ENCODE assay signal across 20 cellular contexts in the genomic region with DNA sequence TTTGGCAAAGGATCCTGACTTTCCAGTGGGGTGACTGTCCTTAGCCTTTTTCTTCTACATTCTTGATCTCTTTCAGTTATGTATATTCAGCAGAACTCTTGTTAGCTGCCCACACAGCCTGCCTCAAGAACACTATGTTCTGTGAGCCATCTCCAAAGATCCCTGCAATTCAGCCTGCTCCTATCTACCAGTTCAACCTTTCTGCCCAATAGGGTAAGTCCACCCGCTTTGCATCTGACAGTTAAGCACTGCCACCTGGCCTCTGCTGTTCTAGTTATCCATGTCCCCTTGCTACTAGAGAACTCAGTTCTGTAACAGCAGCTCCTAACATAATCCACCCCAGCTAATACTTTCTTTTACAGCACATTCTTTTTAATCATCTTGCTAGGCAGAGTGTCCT. TPM values are rescaled to one million over a fixed set of nuclear protein-coding genes. Genes with fewer than 3 reads are reported as not detected.
A peak's percentile ranks its signal among the peaks of the same experiment; 100 is the strongest.
DNase-seq lines count a peak whose midpoint lies in the region; ATAC-seq and TF ChIP-seq lines count a peak whose summit lies in the region.
"Had no signal": no experiment of that assay in that cellular context is flagged by ENCODE, and none has a peak within 500 bp of the region (broad histone marks: within the 10 kb centered on the region; RNA-seq: fewer than 3 reads in every experiment).

No MANE protein-coding gene starts in this region.

- dilution Hi-C loops in mammary epithelial cell (cut with HindIII; ENCODE audit: low sequenced_read_pairs) = no loop called here

- in situ Hi-C loops in mammary epithelial cell (cut with MboI; ENCODE audit: low sequenced_read_pairs in 2 of 2) = loop anchor here (5.0 kb wide), 1 partner anchor 199 kb away; no protein-coding TSS in a partner anchor

- BruUV-seq in OCI-LY7 (replicated peaks; lab: Mats Ljungman, UMichigan) (no TSS peak), mammary epithelial cell (replicated peaks; lab: Mats Ljungman, UMichigan) (no TSS peak)

- H3K9me3 ChIP-seq in OCI-LY7 (ENCODE audit: low read length) (no peaks in the 10 kb centered on the region), mammary epithelial cell (replicated peaks; ENCODE audit: insufficient read depth, low read length) (no peaks in the 10 kb centered on the region), thyroid gland (no peaks in the 10 kb centered on the region)
- H3K9me3 ChIP-seq: ovary had no signal

- CTCF ChIA-PET in OCI-LY7 (lab: Charles Lee; ENCODE audit: unreplicated experiment) (interaction anchor here (0.6 to 2.3 kb wide), 2 partner anchors 201 to 202 kb away, joined by 3 to 10 read pairs; no protein-coding TSS in a partner anchor), mammary epithelial cell (lab: Charles Lee; ENCODE audit: low non-redundant PET) (interaction anchor here (0.6 to 1.0 kb wide), 2 partner anchors 202 to 207 kb away, joined by 3 read pairs; no protein-coding TSS in a partner anchor)

- H3K27ac ChIP-seq in OCI-LY7 (ENCODE audit: low read depth, low read length, poor library complexity, severe bottlenecking) = peak overlapping the region; percentile 45
- H3K27ac ChIP-seq in mammary epithelial cell (ENCODE audit: insufficient read depth, low read depth, low read length) = no peak overlapping the region
- H3K27ac ChIP-seq in thyroid gland = no peak overlapping the region
- H3K27ac ChIP-seq: ovary had no signal

- DNase-seq in OCI-LY7 (ENCODE audit: low spot score) = peak; percentile 62
- DNase-seq in mammary epithelial cell = no peak
- DNase-seq in memory B cell (ENCODE audit: low spot score in 2 of 2) = no peak
- DNase-seq in thyroid gland = peak; percentile 23 to 25
- no peak for DNase-seq in iPS-NIHi7 (ENCODE audit: extremely low spot score)
- DNase-seq in cortex of kidney (lab: John Stamatoyannopoulos, UW) = no peak
- no peak for DNase-seq in ecto neural progenitor cell (ENCODE audit: low spot score)
- DNase-seq: activated CD4-positive, alpha-beta T cell treated with anti-CD3 and anti-CD28 coated beads for 48 hours; activated T-cell treated with anti-CD3 and anti-CD28 coated beads, Interleukin-2, amount 50 U/mL, for 48 hours; CD4-positive, CD25-positive, alpha-beta regulatory T cell; NCI-H187 treated with DMSO at 0.1 percent for 48 hours; NCI-H510A treated with DMSO at 0.1 percent for 48 hours; RPMI8226; stimulated activated CD4-positive, alpha-beta T cell treated with anti-CD3 and anti-CD28 coated beads, Interleukin-15, amount 100 ng/mL, for 24 hours had no signal

- H3K4me2 ChIP-seq in OCI-LY7 (ENCODE audit: low read length) (peak overlapping the region; percentile 87), mammary epithelial cell (ENCODE audit: insufficient read depth, low read depth, low read length) (peak overlapping the region; percentile 40)

- no peaks in the 10 kb centered on the region for H3K27me3 Mint-ChIP-seq in memory B cell

- peaks cover 2% of the 10 kb centered on the region for H3K9me3 Mint-ChIP-seq in memory B cell
- H3K9me3 Mint-ChIP-seq: CD4-positive, CD25-positive, alpha-beta regulatory T cell; dendritic cell treated with granulocyte-macrophage colony-stimulating factor and Interleukin-4, amounts not matched to agents 40 ng/mL and 50 ng/mL, for 4 days had no signal

- peaks cover 2% of the 10 kb centered on the region for H3K36me3 Mint-ChIP-seq in memory B cell
- H3K36me3 Mint-ChIP-seq: CD4-positive, CD25-positive, alpha-beta regulatory T cell had no signal

- H3K79me2 ChIP-seq in OCI-LY7 (ENCODE audit: insufficient read depth, low read depth, low read length) (no peaks in the 10 kb centered on the region), mammary epithelial cell (ENCODE audit: insufficient read depth, low read length) (no peaks in the 10 kb centered on the region)

- no peak overlapping the region for H3K9ac ChIP-seq in mammary epithelial cell (ENCODE audit: insufficient read depth, low read length)

- ATAC-seq in memory B cell (ENCODE audit: low read depth) = no peak

- POLR2A ChIA-PET in OCI-LY7 (lab: Charles Lee) = interaction anchor here (0.9 to 4.4 kb wide), 4 partner anchors 62 to 202 kb away, joined by 3 to 24 read pairs (median 4); no protein-coding TSS in a partner anchor

- peak overlapping the region; percentile 4 for H3K27ac Mint-ChIP-seq in memory B cell
- H3K27ac Mint-ChIP-seq: CD4-positive, CD25-positive, alpha-beta regulatory T cell; dendritic cell treated with granulocyte-macrophage colony-stimulating factor and Interleukin-4, amounts not matched to agents 40 ng/mL and 50 ng/mL, for 4 days had no signal

- TF ChIP-seq POLR2A in thyroid gland (IDR thresholded peaks at IDR 0.05) = no peak

- peaks cover 76% of the 10 kb centered on the region for H3K4me1 ChIP-seq in OCI-LY7 (ENCODE audit: insufficient read depth, low read length, poor library complexity, severe bottlenecking)
- H3K4me1 ChIP-seq in mammary epithelial cell (ENCODE audit: insufficient read depth, low read length) = peaks cover 10% of the 10 kb centered on the region
- H3K4me1 ChIP-seq in thyroid gland = peaks cover 10 to 39% of the 10 kb centered on the region in 2 donors

- no peaks in the 10 kb centered on the region for H3K9me2 ChIP-seq in OCI-LY7 (ENCODE audit: insufficient read depth, low read length)

- peaks cover 65% of the 10 kb centered on the region for H3K4me1 Mint-ChIP-seq in memory B cell
- H3K4me1 Mint-ChIP-seq: CD4-positive, CD25-positive, alpha-beta regulatory T cell had no signal

- H3K36me3 ChIP-seq in OCI-LY7 (ENCODE audit: insufficient read depth, low read length) = no peaks in the 10 kb centered on the region
- no peaks in the 10 kb centered on the region for H3K36me3 ChIP-seq in mammary epithelial cell (ENCODE audit: insufficient read depth, low read length)
- no peaks in the 10 kb centered on the region for H3K36me3 ChIP-seq in thyroid gland
- H3K36me3 ChIP-seq: ovary had no signal

- TF ChIP-seq CTCF in OCI-LY7 (conservative IDR thresholded peaks at IDR 0.05; ENCODE audit: low read length) = no peak
- TF ChIP-seq CTCF in mammary epithelial cell (conservative IDR thresholded peaks at IDR 0.05 in 1 of 2, IDR thresholded peaks at IDR 0.05 in 1 of 2; ENCODE audit: extremely low read depth in 1 of 2, insufficient read depth in 1 of 2, low read depth in 1 of 2, low read length in 2 of 2) = no peak
- no peak for TF ChIP-seq CTCF in thyroid gland (IDR thresholded peaks at IDR 0.05)

- H3K4me3 Mint-ChIP-seq in memory B cell = no peak overlapping the region
- H3K4me3 Mint-ChIP-seq: CD4-positive, CD25-positive, alpha-beta regulatory T cell; dendritic cell treated with granulocyte-macrophage colony-stimulating factor and Interleukin-4, amounts not matched to agents 40 ng/mL and 50 ng/mL, for 4 days had no signal

- H2AFZ ChIP-seq in OCI-LY7 (ENCODE audit: low read length) (peak overlapping the region; percentile 84; the same call in 1 of the 2 replicates), mammary epithelial cell (ENCODE audit: low read depth, low read length) (peak overlapping the region; percentile 8)

- H3K4me3 ChIP-seq in OCI-LY7 (ENCODE audit: low read depth, low read length, poor library complexity, severe bottlenecking) = peak overlapping the region; percentile 6
- H3K4me3 ChIP-seq in mammary epithelial cell (replicated peaks in 1 of 3; ENCODE audit: insufficient read depth in 1 of 3, low read depth in 2 of 3, low read length in 3 of 3) = no peak overlapping the region
- H3K4me3 ChIP-seq in thyroid gland (replicated peaks in 1 of 3) = no peak overlapping the region
- H3K4me3 ChIP-seq: ovary had no signal

- 0% methylated on average over 1 of the region's 1 CpG for WGBS in mammary epithelial cell (ENCODE audit: low coverage, missing lambda C conversion rate)
- WGBS in thyroid gland, 2 donors = 90 to 91% methylated on average over 1 of the region's 1 CpG

- H4K20me1 ChIP-seq in OCI-LY7 (ENCODE audit: insufficient read depth, low read length) (no peaks in the 10 kb centered on the region), mammary epithelial cell (ENCODE audit: insufficient read depth, low read length) (no peaks in the 10 kb centered on the region)

- H3K27me3 ChIP-seq in mammary epithelial cell (ENCODE audit: insufficient read depth, low read length) = no peaks in the 10 kb centered on the region
- no peaks in the 10 kb centered on the region for H3K27me3 ChIP-seq in thyroid gland
- H3K27me3 ChIP-seq: ovary had no signal

- intact Hi-C loops in OCI-LY7 (cut with micrococcal nuclease; ENCODE audit: unreplicated experiment) = no loop called here
- intact Hi-C loops in mammary epithelial cell (cut with micrococcal nuclease) = no loop called here
- intact Hi-C loops in thyroid gland (cut with DNase I) = no loop called here

RNA-seq across cellular contexts. Expression of gene OR9A2, which starts 13.5 kb away (rescaled TPM):
- 0.66 TPM in 1 of 2 replicates, not detected in the other for total RNA-seq in OCI-LY7 (2014; rRNA removed; shearing (Covaris generic))
- total RNA-seq in OCI-LY7 (2022) = 0.37 and 0.53 TPM in 2 replicates
- total RNA-seq in mammary epithelial cell = not detected
- polyA plus RNA-seq in mammary epithelial cell = not detected
- not detected for polyA minus RNA-seq in mammary epithelial cell
- total RNA-seq in thyroid gland = 1 to 10 TPM in 1 of 4 donors, not detected in 3; 1.2 TPM
- total RNA-seq: CD4-positive, CD25-positive, alpha-beta regulatory T cell; fibroblast of villous mesenchyme; mesenteric fat pad; subcutaneous adipose tissue had no signal
- polyA plus RNA-seq: adipose tissue; CD4-positive, CD25-positive, alpha-beta regulatory T cell; ovary had no signal

RNA-seq across cellular contexts. Expression of gene OR6V1, which starts 38.7 kb away (rescaled TPM):
- not detected in 2 replicates for total RNA-seq in OCI-LY7 (2014; rRNA removed; shearing (Covaris generic))
- total RNA-seq in OCI-LY7 (2022) (not detected in 2 replicates), mammary epithelial cell (not detected), thyroid gland (not detected)
- polyA plus RNA-seq in mammary epithelial cell = not detected
- not detected for polyA minus RNA-seq in mammary epithelial cell
- total RNA-seq: CD4-positive, CD25-positive, alpha-beta regulatory T cell; fibroblast of villous mesenchyme; mesenteric fat pad; ovary; subcutaneous adipose tissue had no signal
- polyA plus RNA-seq: adipose tissue; CD4-positive, CD25-positive, alpha-beta regulatory T cell; ovary had no signal

RNA-seq across cellular contexts. Expression of gene KEL, which starts 51.3 kb away (rescaled TPM):
- total RNA-seq in OCI-LY7 (2014; rRNA removed; shearing (Covaris generic)) = 1.5 and 2.9 TPM in 2 replicates
- 1.9 and 2.2 TPM in 2 replicates for total RNA-seq in OCI-LY7 (2022)
- total RNA-seq in mammary epithelial cell = not detected
- polyA plus RNA-seq in mammary epithelial cell = 0.14 TPM
- polyA minus RNA-seq in mammary epithelial cell = not detected
- total RNA-seq in thyroid gland = 1 to 10 TPM in 1 of 4 donors, under 1 TPM in 3; 0.29 to 2.0 (median 0.49) TPM
- total RNA-seq: fibroblast of villous mesenchyme, mesenteric fat pad had no signal
- polyA plus RNA-seq: CD4-positive, CD25-positive, alpha-beta regulatory T cell had no signal

Comparison
In these comparisons a context has a peak if more than half of its experiments do, and no peak if none do; other contexts are left out.
1. DNase-seq: peak in OCI-LY7 (single experiment) and thyroid gland (2 of 2); none in mammary epithelial cell (single experiment), memory B cell (0 of 2), iPS-NIHi7 (single experiment), cortex of kidney (single experiment) and ecto neural progenitor cell (single experiment).